ENCODE assay signal across 1 cellular context in the genomic region with DNA sequence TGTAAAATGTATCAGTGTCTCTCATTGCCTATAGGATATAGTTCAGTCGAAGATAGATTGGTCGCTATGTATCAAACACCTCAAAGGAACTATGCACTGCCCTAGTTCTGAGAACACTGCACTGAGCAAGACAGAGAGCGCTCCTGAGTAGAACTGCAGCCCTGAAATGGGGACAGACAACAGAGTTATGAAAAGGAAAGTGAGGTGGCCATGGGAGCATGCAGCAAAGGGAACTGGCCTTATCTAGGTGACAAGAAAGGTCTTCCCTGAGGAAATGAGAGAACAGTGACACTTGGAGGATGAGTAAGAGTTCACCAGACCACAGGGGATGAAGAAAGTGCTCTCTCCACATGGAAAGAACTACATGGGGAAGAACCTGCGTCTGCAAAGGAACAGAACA.
A peak's percentile ranks its signal among the peaks of the same experiment; 100 is the strongest.
TF ChIP-seq lines count a peak whose summit lies in the region.

No MANE protein-coding gene starts in this region.

TF ChIP-seq in GM12878, 131 proteins besides CTCF, POLR2A, EP300 and RAD21 (continues in another document):
- TF ChIP-seq, protein P1, sequence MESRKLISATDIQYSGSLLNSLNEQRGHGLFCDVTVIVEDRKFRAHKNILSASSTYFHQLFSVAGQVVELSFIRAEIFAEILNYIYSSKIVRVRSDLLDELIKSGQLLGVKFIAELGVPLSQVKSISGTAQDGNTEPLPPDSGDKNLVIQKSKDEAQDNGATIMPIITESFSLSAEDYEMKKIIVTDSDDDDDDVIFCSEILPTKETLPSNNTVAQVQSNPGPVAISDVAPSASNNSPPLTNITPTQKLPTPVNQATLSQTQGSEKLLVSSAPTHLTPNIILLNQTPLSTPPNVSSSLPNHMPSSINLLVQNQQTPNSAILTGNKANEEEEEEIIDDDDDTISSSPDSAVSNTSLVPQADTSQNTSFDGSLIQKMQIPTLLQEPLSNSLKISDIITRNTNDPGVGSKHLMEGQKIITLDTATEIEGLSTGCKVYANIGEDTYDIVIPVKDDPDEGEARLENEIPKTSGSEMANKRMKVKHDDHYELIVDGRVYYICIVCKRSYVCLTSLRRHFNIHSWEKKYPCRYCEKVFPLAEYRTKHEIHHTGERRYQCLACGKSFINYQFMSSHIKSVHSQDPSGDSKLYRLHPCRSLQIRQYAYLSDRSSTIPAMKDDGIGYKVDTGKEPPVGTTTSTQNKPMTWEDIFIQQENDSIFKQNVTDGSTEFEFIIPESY (IDR thresholded peaks at IDR 0.05): no peak
- TF ChIP-seq NFYA (IDR thresholded peaks at IDR 0.05; ENCODE audit: borderline replicate concordance, low read depth, low read length) (no peak), SRF (IDR thresholded peaks at IDR 0.05; ENCODE audit: low read depth in 2 of 2, low read length in 2 of 2) (no peak), SPI1 (IDR thresholded peaks at IDR 0.05; ENCODE audit: borderline replicate concordance, insufficient read depth, low read depth, low read length) (peak; percentile 49; the same call in 1 of the 2 replicates), ATF7 (IDR thresholded peaks at IDR 0.05; ENCODE audit: low read depth) (no peak), LARP7 (IDR thresholded peaks at IDR 0.05) (no peak), HDAC2 (IDR thresholded peaks at IDR 0.05) (no peak), NR2F1 (conservative IDR thresholded peaks at IDR 0.05) (0 out of 2 replicates have a peak, but pooled peaks have one; percentile 13), CREB1 (IDR thresholded peaks at IDR 0.05; ENCODE audit: low read depth) (no peak), IKZF2 (IDR thresholded peaks at IDR 0.05) (peak; percentile 61 to 66; a peak in 2 of 4 replicates), GATAD2B (conservative IDR thresholded peaks at IDR 0.05; ENCODE audit: low read depth) (no peak), STAT1 (conservative IDR thresholded peaks at IDR 0.05) (no peak), IKZF1 (conservative IDR thresholded peaks at IDR 0.05) (peak; percentile 59), RB1 (IDR thresholded peaks at IDR 0.05; ENCODE audit: borderline replicate concordance) (no peak), EZH2 (IDR thresholded peaks at IDR 0.05; ENCODE audit: borderline replicate concordance, control insufficient read depth, low read depth, low read length) (no peak), SREBF2 (IDR thresholded peaks at IDR 0.05; ENCODE audit: low read length) (no peak), STAT3 (IDR thresholded peaks at IDR 0.05; ENCODE audit: low read depth, low read length) (no peak)
- TF ChIP-seq, protein P2, sequence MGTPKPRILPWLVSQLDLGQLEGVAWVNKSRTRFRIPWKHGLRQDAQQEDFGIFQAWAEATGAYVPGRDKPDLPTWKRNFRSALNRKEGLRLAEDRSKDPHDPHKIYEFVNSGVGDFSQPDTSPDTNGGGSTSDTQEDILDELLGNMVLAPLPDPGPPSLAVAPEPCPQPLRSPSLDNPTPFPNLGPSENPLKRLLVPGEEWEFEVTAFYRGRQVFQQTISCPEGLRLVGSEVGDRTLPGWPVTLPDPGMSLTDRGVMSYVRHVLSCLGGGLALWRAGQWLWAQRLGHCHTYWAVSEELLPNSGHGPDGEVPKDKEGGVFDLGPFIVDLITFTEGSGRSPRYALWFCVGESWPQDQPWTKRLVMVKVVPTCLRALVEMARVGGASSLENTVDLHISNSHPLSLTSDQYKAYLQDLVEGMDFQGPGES (IDR thresholded peaks at IDR 0.05): no peak
- TF ChIP-seq, protein P3, sequence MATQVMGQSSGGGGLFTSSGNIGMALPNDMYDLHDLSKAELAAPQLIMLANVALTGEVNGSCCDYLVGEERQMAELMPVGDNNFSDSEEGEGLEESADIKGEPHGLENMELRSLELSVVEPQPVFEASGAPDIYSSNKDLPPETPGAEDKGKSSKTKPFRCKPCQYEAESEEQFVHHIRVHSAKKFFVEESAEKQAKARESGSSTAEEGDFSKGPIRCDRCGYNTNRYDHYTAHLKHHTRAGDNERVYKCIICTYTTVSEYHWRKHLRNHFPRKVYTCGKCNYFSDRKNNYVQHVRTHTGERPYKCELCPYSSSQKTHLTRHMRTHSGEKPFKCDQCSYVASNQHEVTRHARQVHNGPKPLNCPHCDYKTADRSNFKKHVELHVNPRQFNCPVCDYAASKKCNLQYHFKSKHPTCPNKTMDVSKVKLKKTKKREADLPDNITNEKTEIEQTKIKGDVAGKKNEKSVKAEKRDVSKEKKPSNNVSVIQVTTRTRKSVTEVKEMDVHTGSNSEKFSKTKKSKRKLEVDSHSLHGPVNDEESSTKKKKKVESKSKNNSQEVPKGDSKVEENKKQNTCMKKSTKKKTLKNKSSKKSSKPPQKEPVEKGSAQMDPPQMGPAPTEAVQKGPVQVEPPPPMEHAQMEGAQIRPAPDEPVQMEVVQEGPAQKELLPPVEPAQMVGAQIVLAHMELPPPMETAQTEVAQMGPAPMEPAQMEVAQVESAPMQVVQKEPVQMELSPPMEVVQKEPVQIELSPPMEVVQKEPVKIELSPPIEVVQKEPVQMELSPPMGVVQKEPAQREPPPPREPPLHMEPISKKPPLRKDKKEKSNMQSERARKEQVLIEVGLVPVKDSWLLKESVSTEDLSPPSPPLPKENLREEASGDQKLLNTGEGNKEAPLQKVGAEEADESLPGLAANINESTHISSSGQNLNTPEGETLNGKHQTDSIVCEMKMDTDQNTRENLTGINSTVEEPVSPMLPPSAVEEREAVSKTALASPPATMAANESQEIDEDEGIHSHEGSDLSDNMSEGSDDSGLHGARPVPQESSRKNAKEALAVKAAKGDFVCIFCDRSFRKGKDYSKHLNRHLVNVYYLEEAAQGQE (IDR thresholded peaks at IDR 0.05; ENCODE audit: low read depth, low read length): no peak
- TF ChIP-seq, protein P4, sequence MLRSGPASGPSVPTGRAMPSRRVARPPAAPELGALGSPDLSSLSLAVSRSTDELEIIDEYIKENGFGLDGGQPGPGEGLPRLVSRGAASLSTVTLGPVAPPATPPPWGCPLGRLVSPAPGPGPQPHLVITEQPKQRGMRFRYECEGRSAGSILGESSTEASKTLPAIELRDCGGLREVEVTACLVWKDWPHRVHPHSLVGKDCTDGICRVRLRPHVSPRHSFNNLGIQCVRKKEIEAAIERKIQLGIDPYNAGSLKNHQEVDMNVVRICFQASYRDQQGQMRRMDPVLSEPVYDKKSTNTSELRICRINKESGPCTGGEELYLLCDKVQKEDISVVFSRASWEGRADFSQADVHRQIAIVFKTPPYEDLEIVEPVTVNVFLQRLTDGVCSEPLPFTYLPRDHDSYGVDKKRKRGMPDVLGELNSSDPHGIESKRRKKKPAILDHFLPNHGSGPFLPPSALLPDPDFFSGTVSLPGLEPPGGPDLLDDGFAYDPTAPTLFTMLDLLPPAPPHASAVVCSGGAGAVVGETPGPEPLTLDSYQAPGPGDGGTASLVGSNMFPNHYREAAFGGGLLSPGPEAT (IDR thresholded peaks at IDR 0.05; ENCODE audit: low read depth): peak; percentile 41; the same call in 1 of the 2 replicates
- TF ChIP-seq, protein P5, sequence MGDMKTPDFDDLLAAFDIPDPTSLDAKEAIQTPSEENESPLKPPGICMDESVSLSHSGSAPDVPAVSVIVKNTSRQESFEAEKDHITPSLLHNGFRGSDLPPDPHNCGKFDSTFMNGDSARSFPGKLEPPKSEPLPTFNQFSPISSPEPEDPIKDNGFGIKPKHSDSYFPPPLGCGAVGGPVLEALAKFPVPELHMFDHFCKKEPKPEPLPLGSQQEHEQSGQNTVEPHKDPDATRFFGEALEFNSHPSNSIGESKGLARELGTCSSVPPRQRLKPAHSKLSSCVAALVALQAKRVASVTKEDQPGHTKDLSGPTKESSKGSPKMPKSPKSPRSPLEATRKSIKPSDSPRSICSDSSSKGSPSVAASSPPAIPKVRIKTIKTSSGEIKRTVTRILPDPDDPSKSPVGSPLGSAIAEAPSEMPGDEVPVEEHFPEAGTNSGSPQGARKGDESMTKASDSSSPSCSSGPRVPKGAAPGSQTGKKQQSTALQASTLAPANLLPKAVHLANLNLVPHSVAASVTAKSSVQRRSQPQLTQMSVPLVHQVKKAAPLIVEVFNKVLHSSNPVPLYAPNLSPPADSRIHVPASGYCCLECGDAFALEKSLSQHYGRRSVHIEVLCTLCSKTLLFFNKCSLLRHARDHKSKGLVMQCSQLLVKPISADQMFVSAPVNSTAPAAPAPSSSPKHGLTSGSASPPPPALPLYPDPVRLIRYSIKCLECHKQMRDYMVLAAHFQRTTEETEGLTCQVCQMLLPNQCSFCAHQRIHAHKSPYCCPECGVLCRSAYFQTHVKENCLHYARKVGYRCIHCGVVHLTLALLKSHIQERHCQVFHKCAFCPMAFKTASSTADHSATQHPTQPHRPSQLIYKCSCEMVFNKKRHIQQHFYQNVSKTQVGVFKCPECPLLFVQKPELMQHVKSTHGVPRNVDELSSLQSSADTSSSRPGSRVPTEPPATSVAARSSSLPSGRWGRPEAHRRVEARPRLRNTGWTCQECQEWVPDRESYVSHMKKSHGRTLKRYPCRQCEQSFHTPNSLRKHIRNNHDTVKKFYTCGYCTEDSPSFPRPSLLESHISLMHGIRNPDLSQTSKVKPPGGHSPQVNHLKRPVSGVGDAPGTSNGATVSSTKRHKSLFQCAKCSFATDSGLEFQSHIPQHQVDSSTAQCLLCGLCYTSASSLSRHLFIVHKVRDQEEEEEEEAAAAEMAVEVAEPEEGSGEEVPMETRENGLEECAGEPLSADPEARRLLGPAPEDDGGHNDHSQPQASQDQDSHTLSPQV (IDR thresholded peaks at IDR 0.05): no peak
- TF ChIP-seq, protein P6, sequence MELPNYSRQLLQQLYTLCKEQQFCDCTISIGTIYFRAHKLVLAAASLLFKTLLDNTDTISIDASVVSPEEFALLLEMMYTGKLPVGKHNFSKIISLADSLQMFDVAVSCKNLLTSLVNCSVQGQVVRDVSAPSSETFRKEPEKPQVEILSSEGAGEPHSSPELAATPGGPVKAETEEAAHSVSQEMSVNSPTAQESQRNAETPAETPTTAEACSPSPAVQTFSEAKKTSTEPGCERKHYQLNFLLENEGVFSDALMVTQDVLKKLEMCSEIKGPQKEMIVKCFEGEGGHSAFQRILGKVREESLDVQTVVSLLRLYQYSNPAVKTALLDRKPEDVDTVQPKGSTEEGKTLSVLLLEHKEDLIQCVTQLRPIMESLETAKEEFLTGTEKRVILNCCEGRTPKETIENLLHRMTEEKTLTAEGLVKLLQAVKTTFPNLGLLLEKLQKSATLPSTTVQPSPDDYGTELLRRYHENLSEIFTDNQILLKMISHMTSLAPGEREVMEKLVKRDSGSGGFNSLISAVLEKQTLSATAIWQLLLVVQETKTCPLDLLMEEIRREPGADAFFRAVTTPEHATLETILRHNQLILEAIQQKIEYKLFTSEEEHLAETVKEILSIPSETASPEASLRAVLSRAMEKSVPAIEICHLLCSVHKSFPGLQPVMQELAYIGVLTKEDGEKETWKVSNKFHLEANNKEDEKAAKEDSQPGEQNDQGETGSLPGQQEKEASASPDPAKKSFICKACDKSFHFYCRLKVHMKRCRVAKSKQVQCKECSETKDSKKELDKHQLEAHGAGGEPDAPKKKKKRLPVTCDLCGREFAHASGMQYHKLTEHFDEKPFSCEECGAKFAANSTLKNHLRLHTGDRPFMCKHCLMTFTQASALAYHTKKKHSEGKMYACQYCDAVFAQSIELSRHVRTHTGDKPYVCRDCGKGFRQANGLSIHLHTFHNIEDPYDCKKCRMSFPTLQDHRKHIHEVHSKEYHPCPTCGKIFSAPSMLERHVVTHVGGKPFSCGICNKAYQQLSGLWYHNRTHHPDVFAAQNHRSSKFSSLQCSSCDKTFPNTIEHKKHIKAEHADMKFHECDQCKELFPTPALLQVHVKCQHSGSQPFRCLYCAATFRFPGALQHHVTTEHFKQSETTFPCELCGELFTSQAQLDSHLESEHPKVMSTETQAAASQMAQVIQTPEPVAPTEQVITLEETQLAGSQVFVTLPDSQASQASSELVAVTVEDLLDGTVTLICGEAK (IDR thresholded peaks at IDR 0.05; ENCODE audit: borderline replicate concordance): no peak
- TF ChIP-seq, protein P7, sequence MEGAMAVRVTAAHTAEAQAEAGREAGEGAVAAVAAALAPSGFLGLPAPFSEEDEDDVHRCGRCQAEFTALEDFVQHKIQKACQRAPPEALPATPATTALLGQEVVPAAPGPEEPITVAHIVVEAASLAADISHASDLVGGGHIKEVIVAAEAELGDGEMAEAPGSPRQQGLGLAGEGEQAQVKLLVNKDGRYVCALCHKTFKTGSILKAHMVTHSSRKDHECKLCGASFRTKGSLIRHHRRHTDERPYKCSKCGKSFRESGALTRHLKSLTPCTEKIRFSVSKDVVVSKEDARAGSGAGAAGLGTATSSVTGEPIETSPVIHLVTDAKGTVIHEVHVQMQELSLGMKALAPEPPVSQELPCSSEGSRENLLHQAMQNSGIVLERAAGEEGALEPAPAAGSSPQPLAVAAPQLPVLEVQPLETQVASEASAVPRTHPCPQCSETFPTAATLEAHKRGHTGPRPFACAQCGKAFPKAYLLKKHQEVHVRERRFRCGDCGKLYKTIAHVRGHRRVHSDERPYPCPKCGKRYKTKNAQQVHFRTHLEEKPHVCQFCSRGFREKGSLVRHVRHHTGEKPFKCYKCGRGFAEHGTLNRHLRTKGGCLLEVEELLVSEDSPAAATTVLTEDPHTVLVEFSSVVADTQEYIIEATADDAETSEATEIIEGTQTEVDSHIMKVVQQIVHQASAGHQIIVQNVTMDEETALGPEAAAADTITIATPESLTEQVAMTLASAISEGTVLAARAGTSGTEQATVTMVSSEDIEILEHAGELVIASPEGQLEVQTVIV (IDR thresholded peaks at IDR 0.05; ENCODE audit: borderline replicate concordance, partially characterized antibody): no peak
- TF ChIP-seq, protein P8, sequence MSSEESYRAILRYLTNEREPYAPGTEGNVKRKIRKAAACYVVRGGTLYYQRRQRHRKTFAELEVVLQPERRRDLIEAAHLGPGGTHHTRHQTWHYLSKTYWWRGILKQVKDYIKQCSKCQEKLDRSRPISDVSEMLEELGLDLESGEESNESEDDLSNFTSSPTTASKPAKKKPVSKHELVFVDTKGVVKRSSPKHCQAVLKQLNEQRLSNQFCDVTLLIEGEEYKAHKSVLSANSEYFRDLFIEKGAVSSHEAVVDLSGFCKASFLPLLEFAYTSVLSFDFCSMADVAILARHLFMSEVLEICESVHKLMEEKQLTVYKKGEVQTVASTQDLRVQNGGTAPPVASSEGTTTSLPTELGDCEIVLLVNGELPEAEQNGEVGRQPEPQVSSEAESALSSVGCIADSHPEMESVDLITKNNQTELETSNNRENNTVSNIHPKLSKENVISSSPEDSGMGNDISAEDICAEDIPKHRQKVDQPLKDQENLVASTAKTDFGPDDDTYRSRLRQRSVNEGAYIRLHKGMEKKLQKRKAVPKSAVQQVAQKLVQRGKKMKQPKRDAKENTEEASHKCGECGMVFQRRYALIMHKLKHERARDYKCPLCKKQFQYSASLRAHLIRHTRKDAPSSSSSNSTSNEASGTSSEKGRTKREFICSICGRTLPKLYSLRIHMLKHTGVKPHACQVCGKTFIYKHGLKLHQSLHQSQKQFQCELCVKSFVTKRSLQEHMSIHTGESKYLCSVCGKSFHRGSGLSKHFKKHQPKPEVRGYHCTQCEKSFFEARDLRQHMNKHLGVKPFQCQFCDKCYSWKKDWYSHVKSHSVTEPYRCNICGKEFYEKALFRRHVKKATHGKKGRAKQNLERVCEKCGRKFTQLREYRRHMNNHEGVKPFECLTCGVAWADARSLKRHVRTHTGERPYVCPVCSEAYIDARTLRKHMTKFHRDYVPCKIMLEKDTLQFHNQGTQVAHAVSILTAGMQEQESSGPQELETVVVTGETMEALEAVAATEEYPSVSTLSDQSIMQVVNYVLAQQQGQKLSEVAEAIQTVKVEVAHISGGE (CRISPR knock-in tag; IDR thresholded peaks at IDR 0.05): no peak
